Comparison of ENCODE assay signal across 15 cellular contexts in genomic region chr4:9214701-9215100, GRCh38. TPM values are rescaled to one million over a fixed set of nuclear protein-coding genes. Genes with fewer than 3 reads are reported as not detected.
"Had no signal": no experiment of that assay in that cellular context is flagged by ENCODE, and none has a peak within 500 bp of the region (broad histone marks: within the 10 kb centered on the region; RNA-seq: fewer than 3 reads in every experiment).

No MANE protein-coding gene starts in this region.

RNA-seq across cellular contexts. Expression of gene USP17L11, which starts 0.5 kb away (rescaled TPM):
- total RNA-seq: bronchial epithelial cell; esophagus mucosa; fibroblast of lung; frontal cortex; glomerular endothelial cell; heart left ventricle; liver; mucosa of gallbladder; myocyte; natural killer cell treated with Interleukin-12 subunit alpha and Interleukin-12 subunit beta and Interleukin-15 and Interleukin-18, amount 100 ng/mL, for 72 hours; pulmonary artery endothelial cell; thoracic aorta; transverse colon had no signal
- polyA plus RNA-seq: fibroblast of lung, heart left ventricle, liver, mammary epithelial cell, pancreas had no signal

RNA-seq across cellular contexts. Expression of gene USP17L10, which starts 4.2 kb away (rescaled TPM):
- total RNA-seq: bronchial epithelial cell; esophagus mucosa; fibroblast of lung; frontal cortex; glomerular endothelial cell; heart left ventricle; liver; mammary epithelial cell; mucosa of gallbladder; myocyte; natural killer cell treated with Interleukin-12 subunit alpha and Interleukin-12 subunit beta and Interleukin-15 and Interleukin-18, amount 100 ng/mL, for 72 hours; pancreas; pulmonary artery endothelial cell; thoracic aorta; transverse colon had no signal
- polyA plus RNA-seq: fibroblast of lung, heart left ventricle, liver, mammary epithelial cell, pancreas had no signal

RNA-seq across cellular contexts. Expression of gene USP17L12, which starts 5.3 kb away (rescaled TPM):
- total RNA-seq: bronchial epithelial cell; esophagus mucosa; fibroblast of lung; frontal cortex; glomerular endothelial cell; heart left ventricle; liver; mammary epithelial cell; mucosa of gallbladder; myocyte; natural killer cell treated with Interleukin-12 subunit alpha and Interleukin-12 subunit beta and Interleukin-15 and Interleukin-18, amount 100 ng/mL, for 72 hours; pancreas; pulmonary artery endothelial cell; thoracic aorta; transverse colon had no signal
- polyA plus RNA-seq: fibroblast of lung, heart left ventricle, liver, mammary epithelial cell, pancreas had no signal

RNA-seq across cellular contexts. Expression of gene USP17L13, which starts 10.0 kb away (rescaled TPM):
- total RNA-seq: bronchial epithelial cell; esophagus mucosa; fibroblast of lung; frontal cortex; glomerular endothelial cell; heart left ventricle; liver; mammary epithelial cell; mucosa of gallbladder; myocyte; natural killer cell treated with Interleukin-12 subunit alpha and Interleukin-12 subunit beta and Interleukin-15 and Interleukin-18, amount 100 ng/mL, for 72 hours; pancreas; pulmonary artery endothelial cell; thoracic aorta; transverse colon had no signal
- polyA plus RNA-seq: fibroblast of lung, heart left ventricle, liver, mammary epithelial cell, pancreas had no signal

RNA-seq across cellular contexts. Expression of gene USP17L15, which starts 19.5 kb away (rescaled TPM):
- total RNA-seq: bronchial epithelial cell; esophagus mucosa; fibroblast of lung; frontal cortex; glomerular endothelial cell; heart left ventricle; liver; mammary epithelial cell; mucosa of gallbladder; myocyte; natural killer cell treated with Interleukin-12 subunit alpha and Interleukin-12 subunit beta and Interleukin-15 and Interleukin-18, amount 100 ng/mL, for 72 hours; pancreas; pulmonary artery endothelial cell; thoracic aorta; transverse colon had no signal
- polyA plus RNA-seq: fibroblast of lung, heart left ventricle, liver, mammary epithelial cell had no signal
